In the genomic region with DNA sequence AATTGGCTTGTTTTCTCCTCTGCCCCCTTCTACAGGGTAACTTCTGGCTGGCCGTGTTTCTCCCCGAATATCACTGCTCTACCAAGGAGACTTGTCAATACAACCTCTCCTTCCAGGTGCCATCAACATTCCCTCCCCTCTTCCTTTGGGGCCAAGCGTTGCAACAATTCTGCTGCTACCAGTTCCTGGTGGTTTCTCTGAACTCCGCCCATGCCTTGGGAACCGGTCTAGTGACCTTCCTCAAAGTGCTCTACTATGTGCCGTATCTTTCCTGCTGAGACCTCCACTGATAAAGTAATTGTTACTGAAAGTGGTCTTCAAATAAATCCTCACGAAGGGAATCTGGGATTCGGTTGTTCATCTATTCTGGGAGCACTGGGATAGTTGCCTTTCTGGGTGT, we compare ENCODE assay signal across 21 cellular contexts. TPM values are rescaled to one million over a fixed set of nuclear protein-coding genes. Genes with fewer than 3 reads are reported as not detected.
A peak's percentile ranks its signal among the peaks of the same experiment; 100 is the strongest.
DNase-seq lines count a peak whose midpoint lies in the region; ATAC-seq and TF ChIP-seq lines count a peak whose summit lies in the region.
"Had no signal": no experiment of that assay in that cellular context is flagged by ENCODE, and none has a peak within 500 bp of the region (broad histone marks: within the 10 kb centered on the region; RNA-seq: fewer than 3 reads in every experiment).

No MANE protein-coding gene starts in this region.

- BruUV-seq in MCF 10A (replicated peaks; lab: Mats Ljungman, UMichigan): no TSS peak
- BruUV-seq in OCI-LY7 (replicated peaks; lab: Mats Ljungman, UMichigan): no TSS peak

- H3K27ac Mint-ChIP-seq in MCF 10A (ENCODE audit: low read depth, unreplicated experiment): peak overlapping the region; percentile 19
- H3K27ac Mint-ChIP-seq: CD14-positive monocyte had no signal

- H3K9me2 ChIP-seq in OCI-LY7 (ENCODE audit: insufficient read depth, low read length): no peaks in the 10 kb centered on the region

- DNase-seq in MCF 10A (ENCODE audit: unreplicated experiment) (no peak), breast epithelium (ENCODE audit: low spot score in 2 of 2) (no peak), foreskin keratinocyte (no peak), OCI-LY7 (ENCODE audit: low spot score) (no peak), osteoblast (ENCODE audit: insufficient read length, low spot score, missing footprints) (no peak), CD1c-positive myeloid dendritic cell (ENCODE audit: extremely low spot score) (no peak), hepatic stellate cell (ENCODE audit: low spot score) (no peak)
- DNase-seq: 8988T, COR-L47, DMS153, KBM-7, NCI-H1417, NCI-H187, NCI-H2107, NCI-H510A, NCI-H748 treated with DMSO at 0.1 percent for 48 hours, OCI-M1, SHP77 had no signal

- peak overlapping the region in 1 of 2 donors; percentile 24 for H3K9ac ChIP-seq in mucosa of rectum (ENCODE audit: low read depth in 1 of 2, low read length in 2 of 2)

- H3K27me3 ChIP-seq in breast epithelium (no peaks in the 10 kb centered on the region), foreskin keratinocyte (peaks cover 2% of the 10 kb centered on the region), mucosa of rectum (ENCODE audit: control insufficient read depth in 2 of 2, insufficient read depth in 2 of 2, low read length in 2 of 2) (no peaks in the 10 kb centered on the region), osteoblast (ENCODE audit: insufficient read depth, low read length) (peaks cover 5% of the 10 kb centered on the region)

- peaks cover 17% of the 10 kb centered on the region for H3K4me1 Mint-ChIP-seq in MCF 10A (ENCODE audit: insufficient read depth, unreplicated experiment)
- H3K4me1 Mint-ChIP-seq: CD14-positive monocyte had no signal

- H3K27ac ChIP-seq in breast epithelium (no peak overlapping the region), foreskin keratinocyte (no peak overlapping the region), mucosa of rectum (ENCODE audit: low read depth in 2 of 2, low read length in 2 of 2) (peak overlapping the region; percentile 45 to 71), OCI-LY7 (ENCODE audit: low read depth, low read length, poor library complexity, severe bottlenecking) (no peak overlapping the region), osteoblast (ENCODE audit: low read depth, low read length) (no peak overlapping the region)

- H2AFZ ChIP-seq in OCI-LY7 (ENCODE audit: low read length) (no peak overlapping the region), osteoblast (ENCODE audit: low read length) (no peak overlapping the region)

- H3K27me3 Mint-ChIP-seq in MCF 10A (ENCODE audit: insufficient read depth, unreplicated experiment): no peaks in the 10 kb centered on the region

- CTCF ChIA-PET in MCF 10A (lab: Yijun Ruan, JAX): no interaction called here
- CTCF ChIA-PET in OCI-LY7 (lab: Charles Lee; ENCODE audit: unreplicated experiment): no interaction called here

- POLR2A ChIA-PET in MCF 10A (lab: Yijun Ruan, JAX) (no interaction called here), OCI-LY7 (lab: Charles Lee) (no interaction called here)

- no peaks in the 10 kb centered on the region for H3K36me3 Mint-ChIP-seq in MCF 10A (ENCODE audit: insufficient read depth, unreplicated experiment)
- H3K36me3 Mint-ChIP-seq: CD14-positive monocyte had no signal

- H3K4me2 ChIP-seq in OCI-LY7 (ENCODE audit: low read length): no peak overlapping the region
- H3K4me2 ChIP-seq in osteoblast (ENCODE audit: insufficient read depth, low read length): no peak overlapping the region

- H4K20me1 ChIP-seq in OCI-LY7 (ENCODE audit: insufficient read depth, low read length) (no peaks in the 10 kb centered on the region), osteoblast (ENCODE audit: insufficient read depth, low read length) (no peaks in the 10 kb centered on the region)

- intact Hi-C loops in MCF 10A (cut with micrococcal nuclease): no loop called here
- intact Hi-C loops in breast epithelium (cut with DNase I; ENCODE audit: low total_unique reads): no loop called here
- intact Hi-C loops in OCI-LY7 (cut with micrococcal nuclease; ENCODE audit: unreplicated experiment): no loop called here

- H3K36me3 ChIP-seq in breast epithelium (no peaks in the 10 kb centered on the region), mucosa of rectum (ENCODE audit: control insufficient read depth in 2 of 2, insufficient read depth in 2 of 2, low read length in 2 of 2) (no peaks in the 10 kb centered on the region), OCI-LY7 (ENCODE audit: insufficient read depth, low read length) (no peaks in the 10 kb centered on the region), osteoblast (ENCODE audit: insufficient read depth, low read length) (no peaks in the 10 kb centered on the region)

- peak overlapping the region; percentile 33 for H3K4me3 Mint-ChIP-seq in MCF 10A (ENCODE audit: unreplicated experiment)
- H3K4me3 Mint-ChIP-seq: CD14-positive monocyte had no signal

- H3K4me3 ChIP-seq in breast epithelium (no peak overlapping the region), mucosa of rectum (ENCODE audit: low read length in 2 of 2) (peak overlapping the region in 1 of 2 donors; percentile 15), OCI-LY7 (ENCODE audit: low read depth, low read length, poor library complexity, severe bottlenecking) (no peak overlapping the region), osteoblast (ENCODE audit: insufficient read depth, low read length) (no peak overlapping the region)
- H3K4me3 ChIP-seq: GM12878 had no signal

- no peaks in the 10 kb centered on the region for H3K4me1 ChIP-seq in breast epithelium
- no peaks in the 10 kb centered on the region for H3K4me1 ChIP-seq in foreskin keratinocyte
- H3K4me1 ChIP-seq in mucosa of rectum (ENCODE audit: control insufficient read depth in 2 of 2, insufficient read depth in 2 of 2, low read length in 2 of 2): peaks cover 0 to 7% of the 10 kb centered on the region in 2 donors
- H3K4me1 ChIP-seq in OCI-LY7 (ENCODE audit: insufficient read depth, low read length, poor library complexity, severe bottlenecking): no peaks in the 10 kb centered on the region
- no peaks in the 10 kb centered on the region for H3K4me1 ChIP-seq in osteoblast (ENCODE audit: insufficient read depth, low read length)

- H3K9me3 ChIP-seq in breast epithelium: no peaks in the 10 kb centered on the region
- H3K9me3 ChIP-seq in mucosa of rectum (ENCODE audit: control insufficient read depth in 2 of 2, low read length in 2 of 2): no peaks in the 10 kb centered on the region
- H3K9me3 ChIP-seq in OCI-LY7 (ENCODE audit: low read length): no peaks in the 10 kb centered on the region
- H3K9me3 ChIP-seq in osteoblast (ENCODE audit: low read depth, low read length): no peaks in the 10 kb centered on the region

- H3K79me2 ChIP-seq in OCI-LY7 (ENCODE audit: insufficient read depth, low read depth, low read length): no peaks in the 10 kb centered on the region
- H3K79me2 ChIP-seq in osteoblast (ENCODE audit: insufficient read depth, low read length): no peaks in the 10 kb centered on the region

- no peak for TF ChIP-seq POLR2A in breast epithelium (IDR thresholded peaks at IDR 0.05)

- peak; percentile 33 for ATAC-seq in foreskin keratinocyte
- ATAC-seq: GM12878 had no signal

- H3K9me3 Mint-ChIP-seq in MCF 10A (ENCODE audit: unreplicated experiment): peaks cover 11% of the 10 kb centered on the region

- TF ChIP-seq CTCF in MCF 10A (IDR thresholded peaks at IDR 0.05; ENCODE audit: unreplicated experiment) (no peak), breast epithelium (IDR thresholded peaks at IDR 0.05) (no peak), foreskin keratinocyte (conservative IDR thresholded peaks at IDR 0.05) (no peak), OCI-LY7 (conservative IDR thresholded peaks at IDR 0.05; ENCODE audit: low read length) (no peak), osteoblast (IDR thresholded peaks at IDR 0.05; ENCODE audit: extremely low read depth, low read depth, low read length) (no peak)

RNA-seq across cellular contexts. Expression of gene PCSK6, which starts 26.2 kb away (rescaled TPM):
- total RNA-seq in MCF 10A (2022): 29.8 and 30.8 TPM in 2 replicates
- 10 to 100 TPM in 2 of 3 donors, 1 to 10 TPM in 1; 7.2 to 19.7 (median 18.0) TPM for total RNA-seq in breast epithelium
- 2.9 and 3.7 TPM in 2 replicates for total RNA-seq in foreskin keratinocyte
- 1.3 and 1.5 TPM in 2 replicates for polyA plus RNA-seq in foreskin keratinocyte
- not detected in 2 replicates for total RNA-seq in OCI-LY7 (2014; rRNA removed; shearing (Covaris generic))
- 0.57 TPM in 1 of 2 replicates, not detected in the other for total RNA-seq in OCI-LY7 (2022)
- total RNA-seq in osteoblast: 0.29 and 0.72 TPM in 2 replicates

Comparison
In these comparisons a context has a peak if more than half of its experiments do, and no peak if none do; other contexts are left out.
1. H3K27ac ChIP-seq: peak in mucosa of rectum (2 of 2); none in breast epithelium (0 of 2), foreskin keratinocyte (single experiment), OCI-LY7 (single experiment) and osteoblast (single experiment).